ENCODE assay signal across 13 cellular contexts in the genomic region with DNA sequence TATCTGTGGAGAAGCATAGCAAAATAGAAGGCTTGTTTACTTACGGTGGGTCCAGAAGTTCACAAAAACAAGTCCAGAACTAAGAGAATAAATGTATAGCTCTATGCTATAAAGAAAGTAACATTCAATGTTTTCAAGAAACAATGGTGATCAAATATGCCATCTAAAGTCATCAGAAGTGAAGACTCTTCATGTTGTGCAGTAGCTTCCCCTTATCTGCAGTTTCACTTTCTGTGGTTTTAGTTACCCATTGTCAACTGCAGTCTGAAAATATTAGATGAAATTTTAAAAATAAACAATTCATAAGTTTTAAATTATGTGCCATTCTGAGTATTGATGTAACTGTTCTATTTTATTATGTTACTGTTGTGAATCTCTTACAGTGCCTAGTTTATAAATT.
DNase-seq lines count a peak whose midpoint lies in the region; ATAC-seq, FAIRE-seq and TF ChIP-seq lines count a peak whose summit lies in the region.
"Had no signal": no experiment of that assay in that cellular context is flagged by ENCODE, and none has a peak within 500 bp of the region (broad histone marks: within the 10 kb centered on the region; RNA-seq: fewer than 3 reads in every experiment).

No MANE protein-coding gene starts in this region.

- no peak overlapping the region for H3K4me2 ChIP-seq in GM12878 (ENCODE audit: control insufficient read depth, insufficient read depth)

- no peaks in the 10 kb centered on the region for H3K9me3 ChIP-seq in GM12878 (replicated peaks; ENCODE audit: control insufficient read depth, insufficient read depth, low read length)
- H3K9me3 ChIP-seq: testis had no signal

- H3K9ac ChIP-seq in GM12878 (ENCODE audit: control insufficient read depth, insufficient read depth, low read length) = no peak overlapping the region

- TF ChIP-seq POLR2A in GM12878 (IDR thresholded peaks at IDR 0.05; ENCODE audit: low read depth, low read length) = no peak

- no TSS peak for BruUV-seq in GM12878 (replicated peaks; lab: Mats Ljungman, UMichigan)

- H4K20me1 ChIP-seq in GM12878 (ENCODE audit: control insufficient read depth, insufficient read depth) = no peaks in the 10 kb centered on the region

- POLR2A ChIA-PET in GM12878 (lab: Charles Lee) = no interaction called here

- H3K27ac ChIP-seq in GM12878 (ENCODE audit: control insufficient read depth, insufficient read depth) = no peak overlapping the region
- H3K27ac ChIP-seq: skin epidermis, testis had no signal

- CTCF ChIA-PET in GM12878 (lab: Yijun Ruan, JAX) = interaction anchor here (1.2 to 2.4 kb wide), 5 partner anchors 10 to 276 kb away, joined by 3 to 8 read pairs (median 3); no protein-coding TSS in a partner anchor

- TF ChIP-seq EP300 in GM12878 (IDR thresholded peaks at IDR 0.05; ENCODE audit: borderline replicate concordance in 1 of 2, control insufficient read depth in 1 of 2, low read depth in 2 of 2, low read length in 2 of 2) = no peak

- no peaks in the 10 kb centered on the region for H3K4me1 ChIP-seq in GM12878 (ENCODE audit: control insufficient read depth, insufficient read depth, low read length)
- H3K4me1 ChIP-seq: testis had no signal

- no peak for TF ChIP-seq RAD21 in GM12878 (IDR thresholded peaks at IDR 0.05; ENCODE audit: insufficient read depth, low read depth, low read length)

- FAIRE-seq in GM12878 (lab: Jason Lieb, UNC) = no peak

- DNase-seq in GM12878 (ENCODE audit: low read depth, low spot score) (no peak), NCI-H510A treated with DMSO at 0.1 percent for 48 hours (lab: John Stamatoyannopoulos, UW) (no peak), T-helper 2 cell (no peak), NCI-H1105 (lab: John Stamatoyannopoulos, UW) (no peak)
- DNase-seq: CD4-positive, alpha-beta memory T cell; GDM1; NCI-H187 treated with DMSO at 0.1 percent for 48 hours; testis had no signal

- no peak for TF ChIP-seq CTCF in GM12878 (IDR thresholded peaks at IDR 0.05 in 2 of 3, conservative IDR thresholded peaks at IDR 0.05 in 1 of 3; ENCODE audit: control insufficient read depth in 2 of 3, extremely low read depth in 1 of 3, insufficient read depth in 1 of 3, low read depth in 3 of 3, low read length in 3 of 3)

- ATAC-seq in GM18867 (IDR thresholded peaks at IDR 0.05; ENCODE audit: unreplicated experiment) (peak; percentile 91), GM21423 (IDR thresholded peaks at IDR 0.05; ENCODE audit: unreplicated experiment) (peak; percentile 80), HG03159 (IDR thresholded peaks at IDR 0.05; ENCODE audit: unreplicated experiment) (peak; percentile 89), GM12878 (peak; percentile 80)

- no peak overlapping the region for H3K4me3 ChIP-seq in GM12878
- H3K4me3 ChIP-seq: lung, skin epidermis, testis had no signal

- SMC1A ChIA-PET in GM12878 (lab: Charles Lee; ENCODE audit: uncharacterized antibody, unreplicated experiment) = interaction anchor here (0.6 to 1.4 kb wide), 6 partner anchors 10 to 70 kb away, joined by 3 to 4 read pairs (median 3); no protein-coding TSS in a partner anchor

- WGBS in GM12878 (ENCODE audit: insufficient coverage, insufficient replicate concordance, low lambda C conversion rate, missing lambda C conversion rate) = 32% methylated on average over 1 of the region's 1 CpG

- in situ Hi-C loops in GM12878 (cut with MboI) = no loop called here

- no peaks in the 10 kb centered on the region for H3K36me3 ChIP-seq in GM12878 (ENCODE audit: control insufficient read depth in 2 of 2, insufficient read depth in 2 of 2, low read length in 1 of 2)

- H3K27me3 ChIP-seq in GM12878 (replicated peaks in 1 of 2; ENCODE audit: control insufficient read depth in 2 of 2, insufficient read depth in 2 of 2, low read length in 1 of 2) = no peaks in the 10 kb centered on the region
- H3K27me3 ChIP-seq: testis had no signal

- no peaks in the 10 kb centered on the region for H3K79me2 ChIP-seq in GM12878 (ENCODE audit: control insufficient read depth, insufficient read depth, low read length)

- intact Hi-C loops in GM12878 (cut with micrococcal nuclease; ENCODE audit: unreplicated experiment) = no loop called here

- no peak overlapping the region for H2AFZ ChIP-seq in GM12878 (ENCODE audit: control insufficient read depth, low read depth, low read length)

- RAD21 ChIA-PET in GM12878 (lab: Charles Lee; ENCODE audit: unreplicated experiment) = interaction anchor here (1.6 kb wide), 1 partner anchor 275 kb away, joined by 5 read pairs; no protein-coding TSS in a partner anchor

TF ChIP-seq in GM12878, 131 proteins besides CTCF, POLR2A, EP300 and RAD21:
- TF ChIP-seq RBBP5 (conservative IDR thresholded peaks at IDR 0.05) (no peak), TAF1 (IDR thresholded peaks at IDR 0.05; ENCODE audit: borderline replicate concordance, low read depth, low read length) (no peak), RFX5 (IDR thresholded peaks at IDR 0.05; ENCODE audit: low read depth, low read length) (no peak), SIN3A (IDR thresholded peaks at IDR 0.05; ENCODE audit: low read depth, low read length) (no peak), RELA (IDR thresholded peaks at IDR 0.05; ENCODE audit: borderline replicate concordance, partially characterized antibody) (no peak), NR2F1 (conservative IDR thresholded peaks at IDR 0.05) (no peak), MYC (IDR thresholded peaks at IDR 0.05; ENCODE audit: insufficient read depth, insufficient read length, insufficient replicate concordance, low read length, severe bottlenecking) (no peak), HDAC2 (IDR thresholded peaks at IDR 0.05) (no peak), GABPA (IDR thresholded peaks at IDR 0.05; ENCODE audit: low read depth) (no peak)
- TF ChIP-seq, protein P1, sequence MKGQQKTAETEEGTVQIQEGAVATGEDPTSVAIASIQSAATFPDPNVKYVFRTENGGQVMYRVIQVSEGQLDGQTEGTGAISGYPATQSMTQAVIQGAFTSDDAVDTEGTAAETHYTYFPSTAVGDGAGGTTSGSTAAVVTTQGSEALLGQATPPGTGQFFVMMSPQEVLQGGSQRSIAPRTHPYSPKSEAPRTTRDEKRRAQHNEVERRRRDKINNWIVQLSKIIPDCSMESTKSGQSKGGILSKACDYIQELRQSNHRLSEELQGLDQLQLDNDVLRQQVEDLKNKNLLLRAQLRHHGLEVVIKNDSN (IDR thresholded peaks at IDR 0.05; ENCODE audit: borderline replicate concordance, extremely low read length, insufficient read depth, low read depth, low read length) = no peak
